7 cellular contexts compared by ENCODE assay signal in the genomic region with DNA sequence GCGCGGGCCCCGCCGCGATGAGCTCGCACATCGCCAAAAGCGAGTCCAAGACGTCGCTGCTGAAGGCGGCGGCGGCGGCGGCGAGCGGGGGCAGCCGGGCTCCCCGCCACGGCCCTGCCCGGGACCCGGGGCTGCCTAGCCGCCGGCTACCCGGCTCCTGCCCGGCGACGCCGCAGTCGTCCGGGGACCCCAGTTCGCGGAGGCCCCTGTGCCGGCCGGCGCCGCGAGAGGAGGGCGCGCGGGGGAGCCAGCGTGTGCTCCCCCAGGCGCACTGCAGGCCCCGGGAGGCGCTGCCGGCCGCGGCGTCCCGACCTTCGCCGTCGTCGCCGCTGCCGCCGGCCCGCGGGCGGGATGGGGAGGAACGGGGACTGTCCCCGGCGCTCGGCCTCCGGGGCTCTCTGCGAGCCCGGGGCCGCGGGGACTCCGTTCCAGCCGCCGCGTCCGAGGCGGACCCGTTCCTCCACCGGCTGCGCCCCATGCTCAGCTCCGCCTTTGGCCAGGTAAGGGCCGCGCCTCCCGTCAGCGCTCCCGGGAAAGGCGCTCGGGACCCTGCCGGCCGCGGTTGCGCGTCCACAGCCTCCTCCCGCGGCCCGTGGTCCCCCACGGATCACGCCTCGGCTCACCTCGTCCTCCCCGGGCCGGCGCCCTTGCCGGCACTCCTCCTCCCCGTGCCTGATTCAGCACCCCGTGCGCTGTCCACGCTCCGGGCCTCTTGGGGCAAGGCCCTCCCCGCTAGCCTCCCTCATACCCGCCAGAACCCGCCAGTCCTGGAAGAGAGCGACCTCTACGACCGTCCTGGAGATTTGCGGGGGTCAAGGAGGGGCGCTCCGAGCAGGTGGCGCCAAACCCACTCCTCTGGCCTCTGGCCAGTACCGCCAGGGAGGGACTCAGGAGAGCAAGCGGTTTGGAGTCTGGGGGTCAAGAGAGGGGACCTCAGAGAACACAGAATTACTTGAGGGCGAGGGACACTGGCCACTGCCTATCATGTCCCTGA. TPM values are rescaled to one million over a fixed set of nuclear protein-coding genes. Genes with fewer than 3 reads are reported as not detected.
A peak's percentile ranks its signal among the peaks of the same experiment; 100 is the strongest.
DNase-seq lines count a peak whose midpoint lies in the region; ATAC-seq and TF ChIP-seq lines count a peak whose summit lies in the region.

No MANE protein-coding gene starts in this region.

- no peaks in the 10 kb centered on the region for H3K36me3 Mint-ChIP-seq in activated naive CD8-positive, alpha-beta T cell treated with anti-CD3 and anti-CD28 coated beads for 36 hours

- no peaks in the 10 kb centered on the region for H3K9me3 ChIP-seq in skeletal muscle satellite cell (replicated peaks; ENCODE audit: low read length)

- H3K9ac ChIP-seq in skeletal muscle satellite cell (ENCODE audit: low read depth, low read length) = no peak overlapping the region

- no peak overlapping the region for H3K27ac Mint-ChIP-seq in activated naive CD8-positive, alpha-beta T cell treated with anti-CD3 and anti-CD28 coated beads for 36 hours

- peaks cover 11% of the 10 kb centered on the region for H3K4me1 ChIP-seq in skeletal muscle satellite cell (ENCODE audit: control insufficient read depth, insufficient read depth, low read length)

- DNase-seq in RWPE1 (ENCODE audit: low spot score) = peak; percentile 57
- peak; percentile 67 for DNase-seq in activated naive CD8-positive, alpha-beta T cell treated with anti-CD3 and anti-CD28 coated beads for 36 hours
- peak; percentile 76 for DNase-seq in left ventricle myocardium superior
- no peak for DNase-seq in DMS79 treated with DMSO at 0.1 percent for 48 hours (lab: John Stamatoyannopoulos, UW)

- TF ChIP-seq CTCF in RWPE1 (conservative IDR thresholded peaks at IDR 0.05; ENCODE audit: low read depth) = no peak

- H3K9me3 Mint-ChIP-seq in activated naive CD8-positive, alpha-beta T cell treated with anti-CD3 and anti-CD28 coated beads for 36 hours = no peaks in the 10 kb centered on the region

- H3K4me2 ChIP-seq in skeletal muscle satellite cell (ENCODE audit: low read length) = peak overlapping the region; percentile 85

- no peaks in the 10 kb centered on the region for H3K36me3 ChIP-seq in skeletal muscle satellite cell (ENCODE audit: insufficient read depth, low read length)

- H3K4me3 ChIP-seq in skeletal muscle satellite cell (ENCODE audit: low read length) = peak overlapping the region; percentile 58

- intact Hi-C loops in left ventricle myocardium superior (cut with micrococcal nuclease) = no loop called here

- peaks cover 52% of the 10 kb centered on the region for H3K27me3 Mint-ChIP-seq in activated naive CD8-positive, alpha-beta T cell treated with anti-CD3 and anti-CD28 coated beads for 36 hours

- H3K4me3 Mint-ChIP-seq in activated naive CD8-positive, alpha-beta T cell treated with anti-CD3 and anti-CD28 coated beads for 36 hours = peak overlapping the region; percentile 68

- POLR2A ChIA-PET in RWPE1 (lab: Yijun Ruan, JAX; ENCODE audit: low non-redundant PET) = no interaction called here

- no peak overlapping the region for H3K27ac ChIP-seq in RWPE1

- peak; percentile 15 for ATAC-seq in GM18858 (IDR thresholded peaks at IDR 0.05; ENCODE audit: unreplicated experiment)
- peak; percentile 50 for ATAC-seq in HG02938 (IDR thresholded peaks at IDR 0.05; ENCODE audit: unreplicated experiment)
- peak; percentile 93 for ATAC-seq in left ventricle myocardium superior

- CTCF ChIA-PET in RWPE1 (lab: Yijun Ruan, JAX) = interaction anchor here (0.6 kb wide), 3 partner anchors 8 to 332 kb away, joined by 3 to 5 read pairs (median 3); no protein-coding TSS in a partner anchor

- peaks cover 10% of the 10 kb centered on the region for H3K4me1 Mint-ChIP-seq in activated naive CD8-positive, alpha-beta T cell treated with anti-CD3 and anti-CD28 coated beads for 36 hours

- peaks cover 78% of the 10 kb centered on the region for H3K27me3 ChIP-seq in skeletal muscle satellite cell (ENCODE audit: control insufficient read depth, insufficient read depth, low read length)

RNA-seq across cellular contexts. Expression of gene CABP1, which starts 0.7 kb away (rescaled TPM):
- total RNA-seq in activated naive CD8-positive, alpha-beta T cell treated with anti-CD3 and anti-CD28 coated beads for 36 hours = 1 to 10 TPM in 1 of 2 experiments, under 1 TPM in 1; 0.94 to 2.0 TPM
- total RNA-seq in left ventricle myocardium superior = 8.0 TPM
- total RNA-seq in skeletal muscle satellite cell (2012; rRNA removed) = 0.22 and 0.76 TPM in 2 replicates

RNA-seq across cellular contexts. Expression of gene MLEC, which starts 45.8 kb away (rescaled TPM):
- 10 to 100 TPM; 93.1 to 99.5 TPM for total RNA-seq in activated naive CD8-positive, alpha-beta T cell treated with anti-CD3 and anti-CD28 coated beads for 36 hours
- 130 TPM for total RNA-seq in left ventricle myocardium superior
- total RNA-seq in skeletal muscle satellite cell (2012; rRNA removed) = 78.6 and 84.5 TPM in 2 replicates

RNA-seq across cellular contexts. Expression of gene POP5, which starts 59.9 kb away (rescaled TPM):
- total RNA-seq in activated naive CD8-positive, alpha-beta T cell treated with anti-CD3 and anti-CD28 coated beads for 36 hours = 10 to 100 TPM; 60.0 to 61.9 TPM
- 34.0 TPM for total RNA-seq in left ventricle myocardium superior
- 45.1 and 50.9 TPM in 2 replicates for total RNA-seq in skeletal muscle satellite cell (2012; rRNA removed)

Comparison
In these comparisons a context has a peak if more than half of its experiments do, and no peak if none do; other contexts are left out.
1. ATAC-seq: peak in every context shown above with its lines; median percentile 93 in left ventricle myocardium superior; 50 in HG02938; 15 in GM18858.